Comparison of ENCODE assay signal across 8 cellular contexts in the genomic region with DNA sequence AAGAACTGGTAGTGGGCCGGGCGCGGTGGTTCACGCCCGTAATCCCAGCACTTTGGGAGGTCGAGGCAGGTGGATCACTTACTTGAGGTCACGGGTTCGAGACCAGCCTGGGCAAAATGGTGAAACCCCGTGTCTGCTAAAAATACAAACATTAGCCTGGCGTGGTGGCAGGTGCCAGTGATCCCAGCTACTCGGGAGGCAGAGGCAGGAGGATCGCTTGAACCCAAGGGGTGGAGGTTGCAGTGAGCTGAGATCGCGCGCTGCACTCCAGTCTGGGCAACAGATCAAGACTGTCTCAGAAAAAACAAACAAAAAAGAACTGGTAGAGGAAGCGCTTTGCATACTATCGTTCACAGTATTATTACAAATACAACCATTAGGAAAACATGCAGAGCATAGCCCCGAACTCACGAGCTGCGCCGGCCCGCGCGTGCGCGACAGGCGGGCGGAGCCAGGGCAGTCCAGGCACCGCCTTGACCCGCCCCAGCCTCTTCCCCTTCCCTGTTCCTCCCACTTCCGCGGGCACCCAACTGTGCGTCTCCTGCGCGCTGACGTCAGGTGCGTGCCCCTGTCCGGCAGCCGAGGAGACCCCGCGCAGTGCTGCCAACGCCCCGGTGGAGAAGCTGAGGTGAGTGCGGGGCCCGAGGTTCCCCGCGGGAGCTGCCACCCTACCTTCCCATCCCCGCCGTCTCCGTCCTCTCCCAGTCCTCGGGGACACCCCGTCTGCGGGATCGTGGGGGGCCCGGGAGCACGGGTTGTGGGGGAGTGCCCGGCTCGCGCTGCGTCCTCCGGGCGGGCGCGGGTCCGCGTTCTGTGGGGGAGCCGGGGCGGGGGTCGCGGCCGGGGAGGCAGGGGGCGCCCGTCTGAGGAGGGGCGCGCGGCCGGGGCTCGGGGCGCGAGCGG. TPM values are rescaled to one million over a fixed set of nuclear protein-coding genes. Genes with fewer than 3 reads are reported as not detected.
DNase-seq lines count a peak whose midpoint lies in the region; ATAC-seq, FAIRE-seq and TF ChIP-seq lines count a peak whose summit lies in the region.

Gene CDC42, plus strand, starts transcription at position 595 of the 903 bp plus-strand sequence. CDS start 25,770 bp downstream, outside the sequence.

- peak within 1 kb of the TSS; percentile 98 for H3K27ac ChIP-seq in keratinocyte (ENCODE audit: control insufficient read depth, insufficient read depth, low read length)

- no peaks in the 10 kb centered on the region for H3K27me3 ChIP-seq in keratinocyte (ENCODE audit: control insufficient read depth, extremely low read depth, insufficient read depth, low read length)

- H3K79me2 ChIP-seq in keratinocyte (ENCODE audit: control insufficient read depth, insufficient read depth, low read length): peaks cover 41% of the 10 kb centered on the region

- peaks cover 0 to 10% of the 10 kb centered on the region in 2 experiments for H3K36me3 ChIP-seq in keratinocyte (ENCODE audit: control insufficient read depth in 2 of 2, extremely low read depth in 1 of 2, insufficient read depth in 2 of 2, low read length in 2 of 2)

- peaks cover 57% of the 10 kb centered on the region for H3K4me1 Mint-ChIP-seq in central memory CD8-positive, alpha-beta T cell

- peak within 1 kb of the TSS; percentile 98 for H3K9ac ChIP-seq in keratinocyte (ENCODE audit: control insufficient read depth, extremely low read depth, insufficient read depth, low read length)

- peaks cover 27% of the 10 kb centered on the region for H3K4me1 ChIP-seq in keratinocyte (ENCODE audit: control insufficient read depth, extremely low read depth, insufficient read depth, low read length)

- peak; percentile 91 for DNase-seq in AG09319 (ENCODE audit: extremely low read depth, low read depth)
- peak; percentile 92 for DNase-seq in NCI-H446 treated with DMSO at 0.1 percent for 48 hours (lab: John Stamatoyannopoulos, UW)
- DNase-seq in central memory CD8-positive, alpha-beta T cell (ENCODE audit: low spot score in 2 of 2): peak; percentile 92 to 98
- peak; percentile 86 for DNase-seq in keratinocyte (ENCODE audit: low read depth, low spot score)
- DNase-seq in stimulated activated CD4-positive, alpha-beta T cell treated with anti-CD3 and anti-CD28 coated beads, Interleukin-12 subunit alpha, Interleukin-12 subunit beta, amount 100 ng/mL, for 48 hours (ENCODE audit: low read depth in 2 of 3, low spot score in 1 of 3): peak; percentile 96 to 98 (median 96)

- dilution Hi-C loops in keratinocyte (cut with MboI; ENCODE audit: extremely low pct_ligation_motif_present, low sequenced_read_pairs): no loop called here

- H3K4me2 ChIP-seq in keratinocyte (ENCODE audit: control insufficient read depth, extremely low read depth, insufficient read depth, low read depth, low read length): peak within 1 kb of the TSS; percentile 87

- H3K9me3 Mint-ChIP-seq in central memory CD8-positive, alpha-beta T cell: no peaks in the 10 kb centered on the region

- peak; percentile 23 for FAIRE-seq in keratinocyte (lab: Jason Lieb, UNC)

- no peaks in the 10 kb centered on the region for H3K27me3 Mint-ChIP-seq in central memory CD8-positive, alpha-beta T cell

- H3K27ac Mint-ChIP-seq in central memory CD8-positive, alpha-beta T cell (ENCODE audit: low read depth): peak within 1 kb of the TSS; percentile 98

- peak within 1 kb of the TSS; percentile 69 for H2AFZ ChIP-seq in keratinocyte (ENCODE audit: control insufficient read depth, low read length)

- ATAC-seq in GM19035 (IDR thresholded peaks at IDR 0.05; ENCODE audit: unreplicated experiment) (peak; percentile 87), HG03342 (IDR thresholded peaks at IDR 0.05; ENCODE audit: unreplicated experiment) (peak; percentile 83)
- ATAC-seq in activated CD4-positive, CD25-positive, alpha-beta regulatory T cell treated with anti-CD3 and anti-CD28 coated beads, Interleukin-2, amount 50 U/mL, for 24 hours: peak; percentile 92 to 94
- ATAC-seq in central memory CD8-positive, alpha-beta T cell (replicated peaks; ENCODE audit: extremely low read depth, poor library complexity, severe bottlenecking): peak; percentile 94

- no peak for TF ChIP-seq CTCF in AG09319 (IDR thresholded peaks at IDR 0.05; ENCODE audit: low read depth, low read length)
- no peak for TF ChIP-seq CTCF in keratinocyte (optimal IDR thresholded peaks at IDR 0.05 in 1 of 3, IDR thresholded peaks at IDR 0.05 in 1 of 3, conservative IDR thresholded peaks at IDR 0.05 in 1 of 3; ENCODE audit: extremely low read depth in 1 of 3, insufficient read depth in 2 of 3, low read length in 3 of 3)

- peaks cover 40% of the 10 kb centered on the region for H3K36me3 Mint-ChIP-seq in central memory CD8-positive, alpha-beta T cell (ENCODE audit: insufficient read depth)

- no peaks in the 10 kb centered on the region for H3K9me3 ChIP-seq in keratinocyte (ENCODE audit: control insufficient read depth, low read depth, low read length)

- no peaks in the 10 kb centered on the region for H3K9me1 ChIP-seq in keratinocyte (ENCODE audit: control insufficient read depth, extremely low read depth, insufficient read depth, low read length)

- H3K4me3 Mint-ChIP-seq in central memory CD8-positive, alpha-beta T cell: peak within 1 kb of the TSS; percentile 98

- H3K4me3 ChIP-seq in keratinocyte (ENCODE audit: control insufficient read depth in 2 of 3, extremely low read depth in 1 of 3, insufficient read depth in 2 of 3, low read depth in 1 of 3, low read length in 3 of 3): peak within 1 kb of the TSS; percentile 53 to 99 (median 99)

- H4K20me1 ChIP-seq in keratinocyte (ENCODE audit: control insufficient read depth, extremely low read depth, insufficient read depth, low read length): peaks cover 32% of the 10 kb centered on the region

RNA-seq across cellular contexts. Expression of gene CDC42, which starts in this region (rescaled TPM):
- polyA plus RNA-seq in keratinocyte: 291 to 499 TPM (median 312 TPM) in 3 replicates
- 195 TPM for polyA plus RNA-seq in keratinocyte (2011; ENCODE audit: low read depth)
- polyA plus RNA-seq in keratinocyte (2011; cell fraction: cytosol; rRNA removed): 242 and 602 TPM in 2 replicates
- polyA plus RNA-seq in keratinocyte (2011; cell fraction: nucleus; rRNA removed): 229 and 267 TPM in 2 replicates
- 281 and 347 TPM in 2 replicates for polyA plus RNA-seq in keratinocyte (2012; ENCODE audit: low replicate concordance)
- polyA minus RNA-seq in keratinocyte: 179 to 521 TPM (median 360 TPM) in 3 replicates
- 262 TPM for polyA minus RNA-seq in keratinocyte (2011; cell fraction: cytosol; rRNA and poly(A)+ RNA removed)
- 79.0 and 142 TPM in 2 replicates for polyA minus RNA-seq in keratinocyte (2011; cell fraction: nucleus; rRNA and poly(A)+ RNA removed)

Comparison
In these comparisons a context has a peak if more than half of its experiments do, and no peak if none do; other contexts are left out.
1. Peak in every context shown above with its lines: DNase-seq, ATAC-seq, H3K4me3 ChIP-seq and H3K27ac ChIP-seq.